In the genomic region with DNA sequence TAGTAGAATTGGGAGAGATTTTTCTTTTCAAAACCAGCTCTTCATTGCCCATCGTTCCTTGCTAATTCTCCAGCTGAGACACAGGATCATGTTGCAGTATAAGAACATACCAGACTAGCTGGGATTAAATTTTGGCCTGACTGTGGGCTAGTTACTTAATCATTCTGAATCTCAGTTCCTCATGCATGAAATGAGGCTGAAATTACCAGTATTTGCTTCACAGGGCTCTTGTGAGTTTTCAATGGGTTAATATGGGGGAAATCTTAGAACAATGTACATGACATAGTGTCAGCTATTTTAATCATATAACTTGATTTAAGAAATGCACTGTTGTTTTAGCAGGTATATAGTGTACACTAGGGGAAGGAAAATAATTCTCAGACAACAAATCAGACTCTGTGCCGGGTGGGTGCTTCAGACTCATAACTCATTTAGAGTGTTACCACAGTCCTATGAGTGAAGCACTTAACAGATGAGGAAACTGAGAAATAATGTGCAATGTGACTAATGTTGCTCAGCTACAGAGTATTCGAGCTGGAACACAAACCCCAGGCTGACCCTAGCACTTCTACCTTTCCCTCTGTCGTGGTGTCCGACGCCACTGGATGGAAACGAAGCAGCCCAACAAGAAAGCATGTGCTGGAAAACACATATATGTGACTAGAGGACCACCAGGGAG, we compare ENCODE assay signal across 8 cellular contexts.
A peak's percentile ranks its signal among the peaks of the same experiment; 100 is the strongest.
DNase-seq lines count a peak whose midpoint lies in the region; ATAC-seq and TF ChIP-seq lines count a peak whose summit lies in the region.

No MANE protein-coding gene starts in this region.

- DNase-seq in adipocyte (ENCODE audit: low read depth), result peak; percentile 52
- no peak for DNase-seq in retina
- DNase-seq in omental fat pad (ENCODE audit: low spot score), result no peak
- no peak for DNase-seq in NCI-H128 (lab: John Stamatoyannopoulos, UW; ENCODE audit: unreplicated experiment)
- no peak for DNase-seq in cerebellar nuclear complex (lab: John Stamatoyannopoulos, UW)

- H3K27me3 ChIP-seq in adipocyte (replicated peaks; ENCODE audit: control insufficient read depth, insufficient read depth, low read length), result no peaks in the 10 kb centered on the region

- H3K9ac ChIP-seq in adipocyte (ENCODE audit: low read length), result no peak overlapping the region

- TF ChIP-seq CTCF in omental fat pad (IDR thresholded peaks at IDR 0.05), result no peak

- no peaks in the 10 kb centered on the region for H3K9me3 ChIP-seq in adipocyte (ENCODE audit: control insufficient read depth, low read length)

- peak overlapping the region; percentile 46; the same call in 1 of the 2 replicates for H3K4me3 ChIP-seq in GM08714 (ENCODE audit: low read length)
- H3K4me3 ChIP-seq in adipocyte (ENCODE audit: low read length), result no peak overlapping the region

- peaks cover 30% of the 10 kb centered on the region for H3K4me1 ChIP-seq in adipocyte (ENCODE audit: control insufficient read depth, insufficient read depth, low read length)

- no peaks in the 10 kb centered on the region for H3K36me3 ChIP-seq in adipocyte (ENCODE audit: control insufficient read depth, insufficient read depth, low read length, severe bottlenecking)

- ATAC-seq in GM19438 (IDR thresholded peaks at IDR 0.05; ENCODE audit: low read depth, unreplicated experiment), result peak; percentile 42
- peak; percentile 47 for ATAC-seq in HG03135 (IDR thresholded peaks at IDR 0.05; ENCODE audit: unreplicated experiment)
- no peak for ATAC-seq in omental fat pad (ENCODE audit: low FRiP score)
